ENCODE assay signal across 9 cellular contexts in the genomic region with DNA sequence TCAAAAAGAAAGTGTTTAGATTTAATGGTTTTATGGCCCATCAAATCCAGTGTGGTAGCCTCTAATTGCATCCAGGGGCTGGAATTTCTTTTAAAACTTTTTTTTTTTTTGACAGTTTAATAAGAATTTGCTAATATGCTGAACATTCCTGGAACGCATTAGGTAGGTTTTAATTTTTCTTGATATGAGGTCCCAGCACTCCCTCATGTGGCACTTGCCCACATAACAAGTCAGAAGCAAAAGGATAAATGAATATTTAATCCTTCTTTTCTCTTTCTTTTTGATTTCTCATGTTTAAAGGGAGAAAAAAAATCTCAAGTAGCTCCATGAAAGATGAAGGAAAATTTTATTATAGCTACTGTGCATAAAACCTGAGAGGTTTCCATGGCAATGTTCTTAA. TPM values are rescaled to one million over a fixed set of nuclear protein-coding genes. Genes with fewer than 3 reads are reported as not detected.
DNase-seq lines count a peak whose midpoint lies in the region; ATAC-seq and TF ChIP-seq lines count a peak whose summit lies in the region.
"Had no signal": no experiment of that assay in that cellular context is flagged by ENCODE, and none has a peak within 500 bp of the region (broad histone marks: within the 10 kb centered on the region; RNA-seq: fewer than 3 reads in every experiment).

No MANE protein-coding gene starts in this region.

- ATAC-seq in HG02973 (IDR thresholded peaks at IDR 0.05; ENCODE audit: unreplicated experiment): no peak
- ATAC-seq in GM19395 (IDR thresholded peaks at IDR 0.05; ENCODE audit: unreplicated experiment): no peak
- no peak for ATAC-seq in CD4-positive, alpha-beta T cell (ENCODE audit: poor library complexity)
- ATAC-seq in gastroesophageal sphincter: no peak
- ATAC-seq: mucosa of descending colon had no signal

- H3K4me1 ChIP-seq in gastroesophageal sphincter: no peaks in the 10 kb centered on the region

- in situ Hi-C loops in KBM-7 (cut with MboI; ENCODE audit: low pct_unique_long_range_greater_than_20kb, low sequenced_read_pairs) (no loop called here), astrocyte of the spinal cord (cut with HindIII; ENCODE audit: low sequenced_read_pairs) (no loop called here)

- H3K4me3 ChIP-seq in astrocyte of the spinal cord (ENCODE audit: low read depth, low read length) (no peak overlapping the region), gastroesophageal sphincter (no peak overlapping the region)
- H3K4me3 ChIP-seq: mucosa of descending colon had no signal

- CTCF ChIA-PET in Calu3 (lab: Charles Lee): no interaction called here
- CTCF ChIA-PET in CD4-positive, alpha-beta T cell (lab: Charles Lee): no interaction called here

- no peaks in the 10 kb centered on the region for H3K27me3 Mint-ChIP-seq in Calu3 (ENCODE audit: unreplicated experiment)
- H3K27me3 Mint-ChIP-seq in CD4-positive, alpha-beta T cell: peaks cover 21% of the 10 kb centered on the region

- POLR2A ChIA-PET in CD4-positive, alpha-beta T cell (lab: Charles Lee): no interaction called here

- no peak for TF ChIP-seq EP300 in gastroesophageal sphincter (IDR thresholded peaks at IDR 0.05)

- H3K27ac Mint-ChIP-seq in Calu3 (ENCODE audit: unreplicated experiment): no peak overlapping the region
- no peak overlapping the region for H3K27ac Mint-ChIP-seq in CD4-positive, alpha-beta T cell

- intact Hi-C loops in Calu3 (cut with micrococcal nuclease; ENCODE audit: unreplicated experiment): loop anchor here (10.0 kb wide), 1 partner anchor 812 kb away; no protein-coding TSS in a partner anchor
- intact Hi-C loops in CD4-positive, alpha-beta T cell (cut with DNase I, micrococcal nuclease): no loop called here

- no peaks in the 10 kb centered on the region for H3K9me3 Mint-ChIP-seq in Calu3 (ENCODE audit: low read depth, unreplicated experiment)
- no peaks in the 10 kb centered on the region for H3K9me3 Mint-ChIP-seq in CD4-positive, alpha-beta T cell

- no peak for TF ChIP-seq CTCF in Calu3 (IDR thresholded peaks at IDR 0.05; ENCODE audit: unreplicated experiment)
- TF ChIP-seq CTCF in astrocyte of the spinal cord (IDR thresholded peaks at IDR 0.05; ENCODE audit: low read depth, low read length): peak; percentile 54
- no peak for TF ChIP-seq CTCF in CD4-positive, alpha-beta T cell (IDR thresholded peaks at IDR 0.05)
- TF ChIP-seq CTCF in gastroesophageal sphincter (IDR thresholded peaks at IDR 0.05): peak in 2 of 4 experiments; percentile 29 to 33

- no peaks in the 10 kb centered on the region for H3K4me1 Mint-ChIP-seq in Calu3 (ENCODE audit: low read depth, unreplicated experiment)
- H3K4me1 Mint-ChIP-seq in CD4-positive, alpha-beta T cell (ENCODE audit: low read depth): no peaks in the 10 kb centered on the region

- H3K27ac ChIP-seq in CD4-positive, alpha-beta T cell (ENCODE audit: low read depth, low read length): no peak overlapping the region
- no peak overlapping the region for H3K27ac ChIP-seq in gastroesophageal sphincter

- no peak for TF ChIP-seq POLR2A in gastroesophageal sphincter (IDR thresholded peaks at IDR 0.05)

- peak; percentile 12 for DNase-seq in Calu3
- peak; percentile 11 for DNase-seq in KBM-7
- DNase-seq in astrocyte of the spinal cord (ENCODE audit: low read depth, low spot score): peak; percentile 54
- DNase-seq in lung microvascular endothelial cell (ENCODE audit: low read depth in 2 of 2): peak; percentile 78 to 82
- DNase-seq in CD4-positive, alpha-beta T cell: no peak
- DNase-seq: mucosa of descending colon had no signal

- BruUV-seq in Calu3 (replicated peaks; lab: Mats Ljungman, UMichigan): no TSS peak

- H3K36me3 ChIP-seq in gastroesophageal sphincter: no peaks in the 10 kb centered on the region

- H3K4me3 Mint-ChIP-seq in Calu3 (ENCODE audit: low read depth, unreplicated experiment): no peak overlapping the region
- H3K4me3 Mint-ChIP-seq in CD4-positive, alpha-beta T cell: no peak overlapping the region

- peaks cover 4% of the 10 kb centered on the region for H3K27me3 ChIP-seq in CD4-positive, alpha-beta T cell (ENCODE audit: control insufficient read depth, insufficient read depth, low read length)
- H3K27me3 ChIP-seq in gastroesophageal sphincter: no peaks in the 10 kb centered on the region

- no peaks in the 10 kb centered on the region for H3K9me3 ChIP-seq in CD4-positive, alpha-beta T cell (ENCODE audit: control insufficient read depth, low read length)
- H3K9me3 ChIP-seq in gastroesophageal sphincter: no peaks in the 10 kb centered on the region
- H3K9me3 ChIP-seq: mucosa of descending colon had no signal

- no peaks in the 10 kb centered on the region for H3K36me3 Mint-ChIP-seq in Calu3 (ENCODE audit: insufficient read depth, unreplicated experiment)
- H3K36me3 Mint-ChIP-seq in CD4-positive, alpha-beta T cell (ENCODE audit: low read depth): no peaks in the 10 kb centered on the region

- WGBS in gastroesophageal sphincter (ENCODE audit: low coverage in 1 of 2), 2 donors: 12 to 29% methylated on average over 1 of the region's 1 CpG

RNA-seq across cellular contexts. Expression of gene HAO1, which starts 13.5 kb away (rescaled TPM):
- not detected in 2 replicates for total RNA-seq in Calu3 (2022)
- not detected in 2 replicates for total RNA-seq in lung microvascular endothelial cell
- not detected for total RNA-seq in CD4-positive, alpha-beta T cell
- not detected for total RNA-seq in gastroesophageal sphincter
- total RNA-seq: mucosa of descending colon had no signal

Comparison
In these comparisons a context has a peak if more than half of its experiments do, and no peak if none do; other contexts are left out.
1. DNase-seq: peak in Calu3 (single experiment), KBM-7 (single experiment), astrocyte of the spinal cord (single experiment) and lung microvascular endothelial cell (2 of 2); none in CD4-positive, alpha-beta T cell (0 of 10).